ENCODE assay signal across 8 cellular contexts in the genomic region with DNA sequence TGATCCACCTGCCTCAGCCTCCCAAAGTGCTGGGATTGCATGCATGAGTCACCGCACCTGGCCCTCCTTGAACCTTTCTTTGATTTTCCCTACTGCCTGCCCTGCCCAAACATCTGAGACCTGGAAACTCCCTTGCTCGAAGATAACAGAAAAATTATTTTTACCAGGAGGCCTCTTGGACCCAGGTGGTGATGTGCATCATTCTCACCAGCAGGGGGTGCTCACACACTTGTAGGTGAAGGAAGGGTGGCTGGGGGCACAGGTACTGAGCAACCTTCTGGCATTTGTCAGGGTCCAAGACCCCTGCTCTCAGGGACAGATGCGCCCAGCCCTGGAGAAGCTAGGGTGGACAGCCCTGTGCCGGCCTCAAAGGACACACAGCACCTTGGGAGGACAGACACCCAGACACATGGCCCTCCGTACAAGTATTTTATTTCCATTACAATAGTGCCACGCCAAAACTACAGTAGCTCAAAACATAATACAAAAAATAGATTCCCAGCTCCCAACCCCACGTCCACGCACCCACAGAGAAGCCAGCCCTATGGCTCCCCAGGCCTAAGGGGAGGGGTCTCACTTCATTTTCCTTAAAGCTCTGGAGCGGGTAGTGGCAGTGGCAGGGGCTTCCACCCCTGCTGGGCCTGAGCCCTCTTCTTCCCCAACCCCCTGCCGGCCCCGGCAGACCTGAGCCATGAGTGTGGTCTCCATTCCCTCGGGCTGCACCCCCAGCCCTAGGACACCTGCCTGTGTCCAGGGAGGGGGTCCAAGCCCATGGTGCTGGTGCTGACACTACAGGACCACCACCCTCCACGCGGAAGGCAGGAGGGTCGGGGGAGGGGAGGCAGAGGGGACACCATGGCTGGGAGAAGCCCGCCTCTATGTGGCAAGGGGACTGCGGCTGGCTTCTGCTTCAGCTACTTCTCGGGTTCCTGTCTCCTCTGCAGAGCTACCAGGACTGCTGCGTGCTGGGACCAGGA. TPM values are rescaled to one million over a fixed set of nuclear protein-coding genes. Genes with fewer than 3 reads are reported as not detected.
A peak's percentile ranks its signal among the peaks of the same experiment; 100 is the strongest.
DNase-seq lines count a peak whose midpoint lies in the region; ATAC-seq, FAIRE-seq and TF ChIP-seq lines count a peak whose summit lies in the region.

No MANE protein-coding gene starts in this region.

- POLR2A ChIA-PET in AG04449 (lab: Yijun Ruan, JAX) (no interaction called here), RWPE1 (lab: Yijun Ruan, JAX; ENCODE audit: low non-redundant PET) (no interaction called here)

- peak in 7 of 8 donors; percentile 9 to 51 (median 37) for ATAC-seq in heart right ventricle
- ATAC-seq in HG03280 (IDR thresholded peaks at IDR 0.05; ENCODE audit: unreplicated experiment): no peak
- no peak for ATAC-seq in GM19463 (IDR thresholded peaks at IDR 0.05; ENCODE audit: unreplicated experiment)

- no peak for FAIRE-seq in small intestine (lab: Jason Lieb, UNC)

- peaks cover 0 to 55% (median 21%) of the 10 kb centered on the region in 9 donors for H3K36me3 ChIP-seq in heart right ventricle
- peaks cover 8 to 12% of the 10 kb centered on the region in 2 donors for H3K36me3 ChIP-seq in small intestine (ENCODE audit: control insufficient read depth in 2 of 2, insufficient read depth in 2 of 2, low read length in 2 of 2)

- H3K27me3 ChIP-seq in heart right ventricle: no peaks in the 10 kb centered on the region
- no peaks in the 10 kb centered on the region for H3K27me3 ChIP-seq in small intestine (ENCODE audit: control insufficient read depth in 2 of 2, insufficient read depth in 2 of 2, low read length in 2 of 2)

- H3K4me3 ChIP-seq in AG04449 (ENCODE audit: low read depth, low read length) (no peak overlapping the region), heart right ventricle (no peak overlapping the region), small intestine (ENCODE audit: low read depth in 1 of 2, low read length in 2 of 2) (no peak overlapping the region)

- 84 to 85% methylated on average over 18 to 19 of the region's 19 CpGs for WGBS in heart right ventricle, 2 donors
- 76 to 82% (median 79%) methylated on average over 15 to 19 of the region's 19 CpGs for WGBS in small intestine, 3 donors

- no peaks in the 10 kb centered on the region for H3K9me3 ChIP-seq in heart right ventricle
- no peaks in the 10 kb centered on the region for H3K9me3 ChIP-seq in small intestine (ENCODE audit: control insufficient read depth, low read depth)

- H3K4me1 ChIP-seq in heart right ventricle (no peaks in the 10 kb centered on the region), small intestine (ENCODE audit: control insufficient read depth in 2 of 2, insufficient read depth in 1 of 2, low read depth in 1 of 2, low read length in 1 of 2) (no peaks in the 10 kb centered on the region)

- CTCF ChIA-PET in AG04449 (lab: Yijun Ruan, JAX): interaction anchor here (0.6 to 7.2 kb wide), 27 partner anchors 7 to 528 kb away, joined by 3 to 71 read pairs (median 5); no protein-coding TSS in a partner anchor
- CTCF ChIA-PET in RWPE1 (lab: Yijun Ruan, JAX): interaction anchor here (0.6 to 2.1 kb wide), 8 partner anchors 9 to 849 kb away, joined by 3 to 13 read pairs (median 4); no protein-coding TSS in a partner anchor

- TF ChIP-seq CTCF in AG04449 (IDR thresholded peaks at IDR 0.05; ENCODE audit: insufficient read depth, low read length, missing control alignments) (peak; percentile 72), RWPE1 (conservative IDR thresholded peaks at IDR 0.05; ENCODE audit: low read depth) (peak; percentile 65), heart right ventricle (IDR thresholded peaks at IDR 0.05) (peak; percentile 54 to 76 (median 67))

- DNase-seq in AG04449 (ENCODE audit: low read depth, low spot score): no peak
- peak; percentile 39 for DNase-seq in GM19238 (ENCODE audit: insufficient read length, low spot score)
- no peak for DNase-seq in RWPE1 (ENCODE audit: low spot score)
- DNase-seq in activated T-helper 9 cell treated with anti-CD3 and anti-CD28 coated beads, Interleukin-2, amount 50 U/mL, for 16 hours (ENCODE audit: low read depth): peak; percentile 43
- peak in 1 of 2 donors; percentile 39 for DNase-seq in heart right ventricle
- peak; percentile 63 for DNase-seq in small intestine

- intact Hi-C loops in heart right ventricle (cut with DNase I): no loop called here

- no peak overlapping the region for H3K27ac ChIP-seq in RWPE1
- H3K27ac ChIP-seq in heart right ventricle: no peak overlapping the region
- H3K27ac ChIP-seq in small intestine (ENCODE audit: low read depth in 1 of 2, low read length in 1 of 2): no peak overlapping the region

RNA-seq across cellular contexts. Expression of a gene that starts 40.4 kb away (rescaled TPM):
- total RNA-seq in heart right ventricle: 10 to 100 TPM; 30.9 to 50.2 (median 37.2) TPM
- 10 to 100 TPM; 13.3 to 22.5 TPM for polyA plus RNA-seq in heart right ventricle
- polyA plus RNA-seq in small intestine: 10 to 100 TPM; 10.8 to 22.8 (median 17.4) TPM

Comparison
In these comparisons a context has a peak if more than half of its experiments do, and no peak if none do; other contexts are left out.
1. DNase-seq: peak in GM19238 (single experiment), activated T-helper 9 cell treated with anti-CD3 and anti-CD28 coated beads, Interleukin-2, amount 50 U/mL, for 16 hours (single experiment) and small intestine (single experiment); none in AG04449 (single experiment) and RWPE1 (single experiment).
2. ATAC-seq: peak in heart right ventricle (7 of 8); none in HG03280 (single experiment) and GM19463 (single experiment).
3. Peak in every context shown above with its lines, with median percentiles within 50 percentile points of each other: CTCF ChIP-seq.